22 cellular contexts compared by ENCODE assay signal in genomic region chr3:150152567-150152966, GRCh38.
DNase-seq lines count a peak whose midpoint lies in the region; ATAC-seq, FAIRE-seq and TF ChIP-seq lines count a peak whose summit lies in the region.
"Had no signal": no experiment of that assay in that cellular context is flagged by ENCODE, and none has a peak within 500 bp of the region (broad histone marks: within the 10 kb centered on the region; RNA-seq: fewer than 3 reads in every experiment).

No MANE protein-coding gene starts in this region.

- TF ChIP-seq POLR2A in HepG2 (IDR thresholded peaks at IDR 0.05; ENCODE audit: insufficient read depth in 1 of 2, low read depth in 2 of 2, low read length in 2 of 2) (no peak), right lobe of liver (IDR thresholded peaks at IDR 0.05) (no peak), H1 (IDR thresholded peaks at IDR 0.05; ENCODE audit: control extremely low read depth in 1 of 2, low read depth in 2 of 2, low read length in 2 of 2) (no peak), suprapubic skin (IDR thresholded peaks at IDR 0.05) (no peak)

- H3K4me1 ChIP-seq in HepG2 (ENCODE audit: insufficient read depth, low read length) (no peaks in the 10 kb centered on the region), right lobe of liver (no peaks in the 10 kb centered on the region), astrocyte (ENCODE audit: insufficient read depth, low read length) (peaks cover 13% of the 10 kb centered on the region), H1 (replicated peaks in 1 of 4; ENCODE audit: control insufficient read depth in 3 of 4, insufficient read depth in 4 of 4, low read length in 3 of 4) (no peaks in the 10 kb centered on the region), suprapubic skin (no peaks in the 10 kb centered on the region)
- H3K4me1 ChIP-seq: BE2C had no signal

- BruUV-seq in HepG2 (replicated peaks; lab: Mats Ljungman, UMichigan), result no TSS peak

- no peaks in the 10 kb centered on the region for H3K79me1 ChIP-seq in H1 (ENCODE audit: low read depth, low read length)

- no peaks in the 10 kb centered on the region for H3K79me2 ChIP-seq in HepG2 (ENCODE audit: insufficient read depth, low read length)
- H3K79me2 ChIP-seq in astrocyte (ENCODE audit: insufficient read depth, low read length), result no peaks in the 10 kb centered on the region
- no peaks in the 10 kb centered on the region for H3K79me2 ChIP-seq in H1 (ENCODE audit: control insufficient read depth in 1 of 2, insufficient read depth in 2 of 2, low read length in 2 of 2)

- no peak overlapping the region for H3K27ac ChIP-seq in HepG2 (ENCODE audit: extremely low read length, insufficient read depth, low read length)
- H3K27ac ChIP-seq in right lobe of liver, result no peak overlapping the region
- H3K27ac ChIP-seq in astrocyte (ENCODE audit: low read depth, low read length), result no peak overlapping the region
- no peak overlapping the region for H3K27ac ChIP-seq in H1 (ENCODE audit: low read depth, low read length)
- H3K27ac ChIP-seq in suprapubic skin, result no peak overlapping the region
- H3K27ac ChIP-seq: 22Rv1; BLaER1 treated with 17β-estradiol and CSF1 and Interleukin-3, amounts not matched to agents 10 nM and 100 nM had no signal

- no peak overlapping the region for H3K18ac ChIP-seq in H1 (ENCODE audit: extremely low read depth, low read length)

- no peak overlapping the region for H3K27ac Mint-ChIP-seq in astrocyte (ENCODE audit: unreplicated experiment)
- no peak overlapping the region for H3K27ac Mint-ChIP-seq in stimulated activated memory B cell treated with anti-CD40 and anti-IgM and Interleukin-4, amounts not matched to agents 10 μg/mL and 1 μg/mL and 100 μg/mL, for 72 hours
- H3K27ac Mint-ChIP-seq: CD14-positive monocyte; CD4-positive, alpha-beta T cell; CD8-positive, alpha-beta memory T cell had no signal

- H3K27me3 ChIP-seq in HepG2 (ENCODE audit: control insufficient read depth in 1 of 2, insufficient read depth in 2 of 2, low read length in 2 of 2) (peaks cover 0 to 1% of the 10 kb centered on the region in 2 experiments; a peak in 3 of 5 replicates), right lobe of liver (no peaks in the 10 kb centered on the region), astrocyte (ENCODE audit: insufficient read depth, low read length) (no peaks in the 10 kb centered on the region), H1 (replicated peaks in 1 of 4; ENCODE audit: control insufficient read depth in 3 of 4, extremely low read depth in 1 of 4, insufficient read depth in 3 of 4, low read length in 3 of 4) (no peaks in the 10 kb centered on the region), suprapubic skin (peaks cover 3% of the 10 kb centered on the region)
- H3K27me3 ChIP-seq: BE2C; BLaER1 treated with 17β-estradiol and CSF1 and Interleukin-3, amounts not matched to agents 10 nM and 100 nM had no signal

- H3K14ac ChIP-seq in H1 (ENCODE audit: insufficient read length), result no peak overlapping the region

- H3K4me3 Mint-ChIP-seq in astrocyte (ENCODE audit: unreplicated experiment), result no peak overlapping the region
- no peak overlapping the region for H3K4me3 Mint-ChIP-seq in stimulated activated memory B cell treated with anti-CD40 and anti-IgM and Interleukin-4, amounts not matched to agents 10 μg/mL and 1 μg/mL and 100 μg/mL, for 72 hours
- H3K4me3 Mint-ChIP-seq: CD14-positive monocyte; CD4-positive, alpha-beta T cell; CD8-positive, alpha-beta memory T cell had no signal

- H3K9me3 ChIP-seq in HepG2 (ENCODE audit: low read length) (no peaks in the 10 kb centered on the region), right lobe of liver (no peaks in the 10 kb centered on the region), astrocyte (ENCODE audit: insufficient read depth, low read depth, low read length) (no peaks in the 10 kb centered on the region), H1 (ENCODE audit: insufficient read depth in 2 of 2, low read depth in 1 of 2, low read length in 1 of 2) (peaks cover 0 to 5% of the 10 kb centered on the region in 2 experiments; a peak in 1 of 4 replicates), suprapubic skin (no peaks in the 10 kb centered on the region)
- H3K9me3 ChIP-seq: BE2C; BLaER1 treated with 17β-estradiol and CSF1 and Interleukin-3, amounts not matched to agents 10 nM and 100 nM had no signal

- H3K4me2 ChIP-seq in HepG2 (ENCODE audit: low read depth, low read length) (no peak overlapping the region), astrocyte (ENCODE audit: low read length) (no peak overlapping the region), H1 (ENCODE audit: insufficient read depth in 1 of 2, low read depth in 2 of 2, low read length in 2 of 2) (no peak overlapping the region)
- H3K4me2 ChIP-seq: BLaER1 treated with 17β-estradiol and CSF1 and Interleukin-3, amounts not matched to agents 10 nM and 100 nM had no signal

- H3K9ac ChIP-seq in HepG2 (ENCODE audit: insufficient read depth, low read depth, low read length) (no peak overlapping the region), astrocyte (ENCODE audit: low read length) (no peak overlapping the region), H1 (replicated peaks in 1 of 4; ENCODE audit: extremely low read depth in 1 of 4, low read depth in 3 of 4, low read length in 3 of 4) (no peak overlapping the region)
- H3K9ac ChIP-seq: BLaER1 treated with 17β-estradiol and CSF1 and Interleukin-3, amounts not matched to agents 10 nM and 100 nM had no signal

- H2AK5ac ChIP-seq in H1 (ENCODE audit: low read depth, low read length), result no peak overlapping the region

- H2BK20ac ChIP-seq in H1 (ENCODE audit: low read length), result no peak overlapping the region

- no peak for ATAC-seq in HepG2
- ATAC-seq in right lobe of liver, result no peak
- ATAC-seq in stimulated activated memory B cell treated with anti-CD40 and anti-IgM and Interleukin-4, amounts not matched to agents 10 μg/mL and 1 μg/mL and 100 μg/mL, for 72 hours, result no peak

- no peak overlapping the region for H2BK120ac ChIP-seq in H1 (replicated peaks; ENCODE audit: low read depth, low read length)

- no peak overlapping the region for H3K4me3 ChIP-seq in HepG2 (replicated peaks in 1 of 3; ENCODE audit: insufficient read depth in 1 of 3, low read depth in 2 of 3, low read length in 3 of 3)
- no peak overlapping the region for H3K4me3 ChIP-seq in right lobe of liver
- no peak overlapping the region for H3K4me3 ChIP-seq in astrocyte (ENCODE audit: insufficient read depth, low read depth, low read length)
- H3K4me3 ChIP-seq in H1 (ENCODE audit: extremely low read depth in 1 of 4, insufficient read depth in 2 of 4, low read depth in 3 of 4, low read length in 4 of 4), result no peak overlapping the region
- H3K4me3 ChIP-seq in suprapubic skin, result no peak overlapping the region
- H3K4me3 ChIP-seq: BLaER1 treated with 17β-estradiol and CSF1 and Interleukin-3, amounts not matched to agents 10 nM and 100 nM had no signal

- H3K56ac ChIP-seq in H1 (replicated peaks; ENCODE audit: insufficient read length, low read depth, low read length), result no peak overlapping the region

- no peaks in the 10 kb centered on the region for H3K23me2 ChIP-seq in H1 (ENCODE audit: low read depth, low read length)

- H3K36me3 ChIP-seq in HepG2 (replicated peaks in 1 of 2; ENCODE audit: control insufficient read depth in 1 of 2, insufficient read depth in 2 of 2, low read length in 2 of 2), result no peaks in the 10 kb centered on the region
- no peaks in the 10 kb centered on the region for H3K36me3 ChIP-seq in right lobe of liver
- no peaks in the 10 kb centered on the region for H3K36me3 ChIP-seq in astrocyte (ENCODE audit: insufficient read depth, low read length)
- no peaks in the 10 kb centered on the region for H3K36me3 ChIP-seq in H1 (ENCODE audit: control insufficient read depth in 2 of 4, insufficient read depth in 4 of 4, low read length in 3 of 4)
- no peaks in the 10 kb centered on the region for H3K36me3 ChIP-seq in suprapubic skin
- H3K36me3 ChIP-seq: BE2C; BLaER1 treated with 17β-estradiol and CSF1 and Interleukin-3, amounts not matched to agents 10 nM and 100 nM had no signal

- H4K20me1 ChIP-seq in HepG2 (ENCODE audit: insufficient read depth, low read length) (no peaks in the 10 kb centered on the region), astrocyte (ENCODE audit: insufficient read depth, low read length) (no peaks in the 10 kb centered on the region), H1 (replicated peaks in 1 of 2; ENCODE audit: control insufficient read depth in 1 of 2, insufficient read depth in 2 of 2, low read length in 2 of 2) (no peaks in the 10 kb centered on the region)
- H4K20me1 ChIP-seq: BLaER1 treated with 17β-estradiol and CSF1 and Interleukin-3, amounts not matched to agents 10 nM and 100 nM had no signal

- H2BK5ac ChIP-seq in H1 (ENCODE audit: low read depth, low read length), result no peak overlapping the region

- TF ChIP-seq CTCF in HepG2 (CRISPR knock-in tag; IDR thresholded peaks at IDR 0.05), result no peak
- TF ChIP-seq CTCF in right lobe of liver (IDR thresholded peaks at IDR 0.05), result no peak
- TF ChIP-seq CTCF in astrocyte (IDR thresholded peaks at IDR 0.05; ENCODE audit: insufficient read depth, low read depth, low read length), result no peak
- TF ChIP-seq CTCF in H1 (IDR thresholded peaks at IDR 0.05; ENCODE audit: control extremely low read depth in 1 of 3, insufficient read depth in 1 of 3, low read depth in 1 of 3, low read length in 3 of 3), result no peak
- TF ChIP-seq CTCF in suprapubic skin (IDR thresholded peaks at IDR 0.05), result no peak

- TF ChIP-seq EP300 in HepG2 (IDR thresholded peaks at IDR 0.05; ENCODE audit: low read depth in 2 of 2, low read length in 2 of 2) (no peak), HepG2 (CRISPR knock-in tag; IDR thresholded peaks at IDR 0.05; ENCODE audit: borderline replicate concordance) (no peak), H1 (IDR thresholded peaks at IDR 0.05; ENCODE audit: borderline replicate concordance in 1 of 2, low read depth in 2 of 2, low read length in 2 of 2) (no peak), suprapubic skin (IDR thresholded peaks at IDR 0.05) (no peak)

- H4K91ac ChIP-seq in H1 (replicated peaks; ENCODE audit: insufficient read length, low read length), result no peak overlapping the region

- peaks cover 20% of the 10 kb centered on the region for H3K4me1 Mint-ChIP-seq in astrocyte (ENCODE audit: low read depth, unreplicated experiment)
- H3K4me1 Mint-ChIP-seq in stimulated activated memory B cell treated with anti-CD40 and anti-IgM and Interleukin-4, amounts not matched to agents 10 μg/mL and 1 μg/mL and 100 μg/mL, for 72 hours, result no peaks in the 10 kb centered on the region
- H3K4me1 Mint-ChIP-seq: CD8-positive, alpha-beta memory T cell had no signal

- intact Hi-C loops in HepG2 (cut with micrococcal nuclease; ENCODE audit: unreplicated experiment) (no loop called here), right lobe of liver (cut with DNase I) (no loop called here)

- no peak overlapping the region for H2AFZ ChIP-seq in HepG2 (ENCODE audit: low read length)
- H2AFZ ChIP-seq in astrocyte (ENCODE audit: low read depth, low read length), result no peak overlapping the region
- H2AFZ ChIP-seq in H1 (ENCODE audit: low read length), result peak overlapping the region; percentile 86; the same call in 1 of the 2 replicates

- POLR2A ChIA-PET in HepG2 (lab: Yijun Ruan, JAX), result no interaction called here
- POLR2A ChIA-PET in H1 (lab: Charles Lee; ENCODE audit: partially characterized antibody), result no interaction called here

- no peak overlapping the region for H2BK15ac ChIP-seq in H1 (ENCODE audit: low read length)

- H3K9me3 Mint-ChIP-seq in astrocyte (ENCODE audit: unreplicated experiment), result no peaks in the 10 kb centered on the region
- H3K9me3 Mint-ChIP-seq in stimulated activated memory B cell treated with anti-CD40 and anti-IgM and Interleukin-4, amounts not matched to agents 10 μg/mL and 1 μg/mL and 100 μg/mL, for 72 hours, result peaks cover 5% of the 10 kb centered on the region
- H3K9me3 Mint-ChIP-seq: CD4-positive, alpha-beta T cell had no signal

- no peak overlapping the region for H2BK12ac ChIP-seq in H1 (ENCODE audit: low read depth, low read length)

- no peak for DNase-seq in HepG2 (ENCODE audit: low spot score)
- DNase-seq in right lobe of liver, result no peak
- no peak for DNase-seq in astrocyte (ENCODE audit: low read depth)
- DNase-seq in H1 (ENCODE audit: low read depth in 1 of 2, low spot score in 2 of 2), result no peak
- no peak for DNase-seq in activated naive CD4-positive, alpha-beta T cell treated with anti-CD3 and anti-CD28 coated beads, Interleukin-2, amount 50 U/mL, for 16 hours
- DNase-seq in suprapubic skin (ENCODE audit: low spot score in 2 of 2), result no peak
- DNase-seq: ACHN; AML-193; BE2C; CD4-positive, alpha-beta T cell; CD8-positive, alpha-beta memory T cell; DMS 273 treated with DMSO at 0.1 percent for 48 hours; DMS79; EL; GDM1; HCEC 1CT had no signal

- no peaks in the 10 kb centered on the region for H3K36me3 Mint-ChIP-seq in astrocyte (ENCODE audit: low read depth, unreplicated experiment)
- H3K36me3 Mint-ChIP-seq in stimulated activated memory B cell treated with anti-CD40 and anti-IgM and Interleukin-4, amounts not matched to agents 10 μg/mL and 1 μg/mL and 100 μg/mL, for 72 hours, result no peaks in the 10 kb centered on the region
- H3K36me3 Mint-ChIP-seq: CD14-positive monocyte; CD8-positive, alpha-beta memory T cell had no signal

- CTCF ChIA-PET in HepG2 (lab: Yijun Ruan, JAX; ENCODE audit: low intra/inter-chr PET ratio, low total read pairs) (no interaction called here), H1 (lab: Charles Lee; ENCODE audit: partially characterized antibody) (interaction anchor here (3.9 kb wide), 1 partner anchor 31 kb away, joined by 16 read pairs; no protein-coding TSS in a partner anchor)

- FAIRE-seq in HepG2 (lab: Jason Lieb, UNC) (no peak), astrocyte (lab: Jason Lieb, UNC) (peak; percentile 32), H1 (lab: Jason Lieb, UNC) (no peak)
- FAIRE-seq: D721Med, GM12892 had no signal

- H4K5ac ChIP-seq in H1 (ENCODE audit: insufficient read length, low read depth, low read length), result no peak overlapping the region

- TF ChIP-seq RAD21 in HepG2 (CRISPR knock-in tag; IDR thresholded peaks at IDR 0.05) (no peak), H1 (IDR thresholded peaks at IDR 0.05 in 1 of 2, conservative IDR thresholded peaks at IDR 0.05 in 1 of 2; ENCODE audit: low read depth in 2 of 2, low read length in 2 of 2) (no peak)

- H4K8ac ChIP-seq in H1 (ENCODE audit: extremely low read depth, insufficient read depth, low read length), result no peak overlapping the region

- in situ Hi-C loops in HepG2 (cut with HindIII; ENCODE audit: extremely low pct_ligation_motif_present, low pct_unique_long_range_greater_than_20kb), result no loop called here

- no peak overlapping the region for H3K23ac ChIP-seq in H1 (ENCODE audit: insufficient read length)

- 16% methylated on average over 2 of the region's 2 CpGs for WGBS in HepG2 (ENCODE audit: low lambda C conversion rate)
- WGBS in right lobe of liver (ENCODE audit: insufficient coverage, low coverage, low lambda C conversion rate, missing lambda C conversion rate), result 60% methylated on average over 2 of the region's 2 CpGs
- WGBS in H1 (ENCODE audit: extremely low coverage in 1 of 2, insufficient coverage in 1 of 2, insufficient read length in 1 of 2, insufficient replicate concordance in 2 of 2, low coverage in 1 of 2, low lambda C conversion rate in 2 of 2, missing lambda C conversion rate in 1 of 2), 2 experiments, result 91% methylated on average over 2 of the region's 2 CpGs; no CpG with 5 or more reads in 1 of the 2 experiments
- WGBS in suprapubic skin, result 86% methylated on average over 2 of the region's 2 CpGs

- H3K4ac ChIP-seq in H1 (replicated peaks; ENCODE audit: insufficient read length, low read depth, low read length), result no peak overlapping the region

- H3K27me3 Mint-ChIP-seq in astrocyte (ENCODE audit: low read depth, unreplicated experiment), result no peaks in the 10 kb centered on the region
- H3K27me3 Mint-ChIP-seq in stimulated activated memory B cell treated with anti-CD40 and anti-IgM and Interleukin-4, amounts not matched to agents 10 μg/mL and 1 μg/mL and 100 μg/mL, for 72 hours, result peaks cover 32% of the 10 kb centered on the region
